8 cellular contexts compared by ENCODE assay signal in the genomic region with DNA sequence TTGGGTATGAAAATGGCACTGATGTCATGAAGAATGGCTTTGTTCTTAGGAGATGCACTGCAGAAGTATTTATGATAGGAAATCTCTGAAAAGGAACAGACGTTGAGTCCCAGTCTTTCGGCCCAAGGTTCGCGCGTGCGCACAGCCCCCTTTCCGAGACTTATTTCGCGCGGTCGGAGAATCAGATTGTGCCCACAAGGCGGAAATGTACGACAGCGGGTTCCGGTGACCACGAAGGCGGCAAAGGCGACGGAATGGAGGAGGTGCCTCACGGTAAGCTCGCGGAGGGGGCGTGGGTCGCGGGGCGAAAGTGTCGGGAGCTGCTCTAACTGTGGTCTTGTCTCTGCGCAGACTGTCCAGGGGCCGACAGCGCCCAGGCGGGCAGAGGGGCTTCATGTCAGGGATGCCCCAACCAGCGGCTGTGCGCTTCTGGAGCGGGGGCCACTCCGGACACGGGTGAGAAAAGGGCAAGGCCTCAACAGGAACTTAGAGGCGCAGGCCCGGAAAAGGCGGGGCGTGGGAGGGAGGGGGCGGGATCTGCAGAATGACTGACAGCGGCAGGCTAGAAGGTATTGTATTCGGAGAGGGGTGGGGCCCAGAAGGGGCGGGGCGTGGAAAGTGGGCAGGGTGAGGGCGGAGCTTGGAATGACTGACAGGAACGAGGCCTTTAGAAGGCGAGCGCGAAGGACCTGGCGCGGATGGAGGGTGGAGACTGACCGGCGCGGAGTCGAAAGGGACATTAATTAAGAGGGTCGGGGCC. TPM values are rescaled to one million over a fixed set of nuclear protein-coding genes. Genes with fewer than 3 reads are reported as not detected.
DNase-seq lines count a peak whose midpoint lies in the region; ATAC-seq lines count a peak whose summit lies in the region.

A gene (plus strand): TSS at position 233 of the 760 bp plus-strand sequence. CDS start 22 bp downstream, at position 255.

- POLR2A ChIA-PET in CD4-positive, alpha-beta memory T cell (lab: Charles Lee; ENCODE audit: partially characterized antibody): interaction anchor here (0.9 to 2.9 kb wide), 10 partner anchors 9 to 1652 kb away, joined by 3 to 16 read pairs (median 5); a partner anchor contains a TSS

- DNase-seq in CD4-positive, alpha-beta memory T cell: peak; percentile 98 to 100 (median 98)
- peak; percentile 92 for DNase-seq in HS-27A (ENCODE audit: low read depth)
- peak; percentile 97 for DNase-seq in NK-92 (lab: John Stamatoyannopoulos, UW; ENCODE audit: unreplicated experiment)
- DNase-seq in activated CD8-positive, alpha-beta memory T cell treated with anti-CD3 and anti-CD28 coated beads for 24 hours: peak; percentile 100
- DNase-seq in effector CD8-positive, alpha-beta T cell (lab: John Stamatoyannopoulos, UW): peak; percentile 99
- peak; percentile 99 for DNase-seq in lung microvascular endothelial cell (ENCODE audit: low read depth in 2 of 2)
- peak; percentile 99 to 100 (median 99) for DNase-seq in stimulated activated CD4-positive, alpha-beta T cell treated with anti-CD3 and anti-CD28 coated beads, TNF-alpha, amount 100 ng/mL, for 48 hours (ENCODE audit: low read depth in 3 of 3)

- H3K4me1 ChIP-seq in CD4-positive, alpha-beta memory T cell (ENCODE audit: insufficient read depth, low read length): peaks cover 19% of the 10 kb centered on the region

- intact Hi-C loops in CD4-positive, alpha-beta memory T cell (cut with micrococcal nuclease): loop anchor here (1.0 to 5.0 kb wide), 4 partner anchors 201 to 1875 kb away; a partner anchor contains a TSS

- H3K27me3 Mint-ChIP-seq in CD4-positive, alpha-beta memory T cell: no peaks in the 10 kb centered on the region

- peak within 1 kb of the TSS; percentile 93 to 100 (median 99) for H3K27ac Mint-ChIP-seq in CD4-positive, alpha-beta memory T cell

- peaks cover 16 to 30% (median 24%) of the 10 kb centered on the region in 4 donors for H3K4me1 Mint-ChIP-seq in CD4-positive, alpha-beta memory T cell

- peak within 1 kb of the TSS; percentile 92 for H3K27ac ChIP-seq in CD4-positive, alpha-beta memory T cell (ENCODE audit: low read depth, low read length)

- H3K36me3 Mint-ChIP-seq in CD4-positive, alpha-beta memory T cell: peaks cover 15 to 26% of the 10 kb centered on the region in 2 donors

- peaks cover 14% of the 10 kb centered on the region for H3K36me3 ChIP-seq in CD4-positive, alpha-beta memory T cell (ENCODE audit: insufficient read depth, low read length)

- H3K4me3 Mint-ChIP-seq in CD4-positive, alpha-beta memory T cell: peak within 1 kb of the TSS; percentile 90 to 97 (median 95)

- ATAC-seq in GM19463 (IDR thresholded peaks at IDR 0.05; ENCODE audit: unreplicated experiment): peak; percentile 86

- H3K9me3 ChIP-seq in CD4-positive, alpha-beta memory T cell (ENCODE audit: control insufficient read depth in 1 of 2, low read length in 2 of 2): no peaks in the 10 kb centered on the region

- no peaks in the 10 kb centered on the region for H3K27me3 ChIP-seq in CD4-positive, alpha-beta memory T cell (ENCODE audit: insufficient read depth, low read length)

- CTCF ChIA-PET in CD4-positive, alpha-beta memory T cell (lab: Charles Lee; ENCODE audit: partially characterized antibody): interaction anchor here (1.0 to 1.4 kb wide), 3 partner anchors 8 to 231 kb away, joined by 3 to 5 read pairs (median 5); no protein-coding TSS in a partner anchor

- H3K4me3 ChIP-seq in CD4-positive, alpha-beta memory T cell (ENCODE audit: low read length in 2 of 2): peak within 1 kb of the TSS; percentile 63 to 81

- H3K9me3 Mint-ChIP-seq in CD4-positive, alpha-beta memory T cell: peaks cover 0 to 2% (median 0%) of the 10 kb centered on the region in 8 donors

RNA-seq across cellular contexts. Expression of the gene that starts here (rescaled TPM):
- 10 to 100 TPM; 23.5 to 28.4 TPM for total RNA-seq in CD4-positive, alpha-beta memory T cell
- polyA plus RNA-seq in CD4-positive, alpha-beta memory T cell: 10 to 100 TPM; 34.3 to 36.2 TPM
- 21.1 and 27.6 TPM in 2 replicates for total RNA-seq in lung microvascular endothelial cell

Comparison
In these comparisons a context has a peak if more than half of its experiments do, and no peak if none do; other contexts are left out.
1. Peak in every context shown above with its lines: DNase-seq, ATAC-seq, H3K4me3 ChIP-seq and H3K27ac ChIP-seq.